ENCODE assay signal across 2 cellular contexts in the genomic region with DNA sequence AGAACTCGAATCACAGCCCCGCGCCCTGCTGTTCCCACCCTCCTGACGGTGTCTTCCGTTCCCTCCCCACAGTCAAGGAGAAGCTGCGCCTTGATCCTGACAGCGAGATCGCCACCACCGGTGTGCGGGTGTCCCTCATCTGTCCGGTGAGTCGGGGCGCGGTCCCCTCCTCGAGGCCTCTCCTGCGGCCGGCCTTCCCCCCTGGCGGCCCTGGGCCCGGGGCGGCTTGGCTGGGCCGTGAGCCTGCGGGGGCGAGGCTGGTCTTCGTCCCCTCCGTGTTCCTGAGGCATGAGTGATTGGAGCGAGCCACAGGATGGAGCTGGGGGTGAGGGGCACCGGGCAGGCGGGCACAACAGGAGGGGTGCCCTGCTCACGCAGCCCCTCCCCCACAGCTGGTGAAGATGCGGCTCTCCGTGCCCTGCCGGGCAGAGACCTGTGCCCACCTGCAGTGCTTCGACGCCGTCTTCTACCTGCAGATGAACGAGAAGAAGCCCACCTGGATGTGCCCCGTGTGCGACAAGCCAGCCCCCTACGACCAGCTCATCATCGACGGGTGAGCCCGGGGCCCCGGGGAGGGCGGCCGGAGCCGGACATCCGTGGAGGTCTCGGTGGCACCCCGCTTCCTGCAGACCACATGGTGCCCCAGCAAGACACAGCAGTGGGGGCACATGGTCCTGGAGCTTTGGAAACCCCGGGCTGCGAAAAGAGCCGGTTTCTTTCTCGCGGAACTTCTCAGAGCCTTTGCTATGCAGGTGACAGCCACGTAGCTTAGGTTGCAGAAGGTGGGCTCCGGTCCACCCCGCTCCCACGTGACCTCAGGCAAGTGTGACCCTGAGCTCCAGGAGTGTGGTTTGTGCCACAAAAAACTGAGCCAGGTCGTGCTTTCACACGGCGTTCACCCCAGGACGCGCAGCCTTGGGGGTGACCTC.
TF ChIP-seq lines count a peak whose summit lies in the region.

No MANE protein-coding gene starts in this region.

TF ChIP-seq in IMR-90, 13 proteins besides CTCF, POLR2A, EP300 and RAD21:
- TF ChIP-seq BHLHE40 (IDR thresholded peaks at IDR 0.05; ENCODE audit: low read depth, low read length) (no peak), CEBPB (IDR thresholded peaks at IDR 0.05; ENCODE audit: low read depth, low read length) (no peak), RCOR1 (IDR thresholded peaks at IDR 0.05; ENCODE audit: insufficient replicate concordance, low read length) (no peak)

TF ChIP-seq in K562, 482 proteins besides CTCF, POLR2A, EP300 and RAD21:
- peak; percentile 74 for TF ChIP-seq ZNF239 (CRISPR knock-in tag; IDR thresholded peaks at IDR 0.05)
- peak; percentile 77 for TF ChIP-seq HNRNPL (IDR thresholded peaks at IDR 0.05; ENCODE audit: low read depth, low read length)
- peak; percentile 52 for TF ChIP-seq POLR2G (IDR thresholded peaks at IDR 0.05; ENCODE audit: low read depth, low read length)
- TF ChIP-seq ILF3 (IDR thresholded peaks at IDR 0.05; ENCODE audit: borderline replicate concordance): no peak
- 0 out of 2 replicates have a peak, but pooled peaks have one; percentile 42 for TF ChIP-seq PTBP1 (IDR thresholded peaks at IDR 0.05; ENCODE audit: low read depth, low read length)
- no peak for TF ChIP-seq BRD4 (IDR thresholded peaks at IDR 0.05)
TF ChIP-seq in K562: peak in this region for 4.
